29 cellular contexts compared by ENCODE assay signal in the genomic region with DNA sequence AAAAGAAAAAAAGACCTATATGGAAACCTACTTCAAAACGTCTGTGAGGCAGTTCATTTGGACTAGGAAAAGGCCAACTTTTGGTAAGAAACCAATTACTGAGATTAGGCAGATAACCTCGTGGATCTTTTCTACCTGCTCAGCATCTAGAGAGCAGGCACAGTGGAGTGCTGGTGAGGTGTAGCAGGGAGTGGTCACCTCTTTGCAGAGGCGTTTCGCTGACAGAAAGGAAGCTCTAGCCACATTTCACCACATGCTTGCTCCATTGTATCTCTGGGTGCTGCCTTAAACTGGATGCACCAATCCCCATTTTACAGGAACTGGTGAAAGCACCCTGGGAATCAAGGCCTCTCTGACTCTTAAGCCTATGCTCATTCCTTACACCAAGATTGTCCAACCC.
"Had no signal": no experiment of that assay in that cellular context is flagged by ENCODE, and none has a peak within 500 bp of the region (broad histone marks: within the 10 kb centered on the region; RNA-seq: fewer than 3 reads in every experiment).

No MANE protein-coding gene starts in this region.

- H3K4me3 Mint-ChIP-seq: dendritic cell treated with granulocyte-macrophage colony-stimulating factor and Interleukin-4, amounts not matched to agents 40 ng/mL and 50 ng/mL, for 4 days; effector memory CD8-positive, alpha-beta T cell; endodermal cell had no signal

- H3K36me3 ChIP-seq: colonic mucosa, esophagus muscularis mucosa, esophagus squamous epithelium, gastrocnemius medialis, gastroesophageal sphincter, heart left ventricle, heart right ventricle had no signal

- H3K4me3 ChIP-seq: colonic mucosa, coronary artery, dorsolateral prefrontal cortex, esophagus muscularis mucosa, esophagus squamous epithelium, gastrocnemius medialis, gastroesophageal sphincter, heart left ventricle, heart right ventricle, hepatocyte had no signal

- H3K79me2 ChIP-seq: hepatocyte had no signal

- H3K4me2 ChIP-seq: hepatocyte had no signal

- H3K9me3 Mint-ChIP-seq: dendritic cell treated with granulocyte-macrophage colony-stimulating factor and Interleukin-4, amounts not matched to agents 40 ng/mL and 50 ng/mL, for 4 days; endodermal cell had no signal

- H2AFZ ChIP-seq: hepatocyte had no signal

- FAIRE-seq: endometrium, endothelial cell of umbilical vein, frontal cortex had no signal

- H3K27me3 Mint-ChIP-seq: dendritic cell treated with granulocyte-macrophage colony-stimulating factor and Interleukin-4, amounts not matched to agents 40 ng/mL and 50 ng/mL, for 4 days; effector memory CD8-positive, alpha-beta T cell had no signal

- H3K4me1 ChIP-seq: colonic mucosa, esophagus muscularis mucosa, esophagus squamous epithelium, foreskin keratinocyte, gastrocnemius medialis, gastroesophageal sphincter, heart left ventricle, heart right ventricle had no signal

- H3K9me3 ChIP-seq: colonic mucosa, esophagus muscularis mucosa, esophagus squamous epithelium, gastrocnemius medialis, gastroesophageal sphincter, heart left ventricle, heart right ventricle had no signal

- ATAC-seq: effector memory CD8-positive, alpha-beta T cell; esophagus mucosa; foreskin keratinocyte; gastrocnemius medialis; gastroesophageal sphincter; heart left ventricle; heart right ventricle had no signal

- H3K27ac Mint-ChIP-seq: dendritic cell treated with granulocyte-macrophage colony-stimulating factor and Interleukin-4, amounts not matched to agents 40 ng/mL and 50 ng/mL, for 4 days; effector memory CD8-positive, alpha-beta T cell; endodermal cell had no signal

- H3K27ac ChIP-seq: colonic mucosa, coronary artery, dorsolateral prefrontal cortex, epithelial cell of prostate, esophagus muscularis mucosa, esophagus squamous epithelium, foreskin keratinocyte, gastrocnemius medialis, gastroesophageal sphincter, heart left ventricle, heart right ventricle, hepatocyte had no signal

- H3K27me3 ChIP-seq: colonic mucosa, dorsolateral prefrontal cortex, esophagus squamous epithelium, foreskin keratinocyte, gastrocnemius medialis, gastroesophageal sphincter, heart left ventricle, heart right ventricle, hepatocyte had no signal

- DNase-seq: colonic mucosa; cortex of kidney; dermis blood vessel endothelial cell; dorsolateral prefrontal cortex; effector CD4-positive, alpha-beta T cell; effector CD8-positive, alpha-beta T cell; effector memory CD4-positive, alpha-beta T cell; effector memory CD8-positive, alpha-beta T cell; endodermal cell; erythroblast; esophagus squamous epithelium; foreskin fibroblast; foreskin keratinocyte; foreskin melanocyte; gastrocnemius medialis; glutamatergic neuron; head of caudate nucleus; heart left ventricle; heart right ventricle had no signal
